Comparison of ENCODE assay signal across 12 cellular contexts in genomic region chr1:37480581-37481288, GRCh38. TPM values are rescaled to one million over a fixed set of nuclear protein-coding genes. Genes with fewer than 3 reads are reported as not detected.
A peak's percentile ranks its signal among the peaks of the same experiment; 100 is the strongest.
DNase-seq lines count a peak whose midpoint lies in the region; ATAC-seq, FAIRE-seq and TF ChIP-seq lines count a peak whose summit lies in the region.
"Had no signal": no experiment of that assay in that cellular context is flagged by ENCODE, and none has a peak within 500 bp of the region (broad histone marks: within the 10 kb centered on the region; RNA-seq: fewer than 3 reads in every experiment).

No MANE protein-coding gene starts in this region.

- peaks cover 30% of the 10 kb centered on the region for H3K79me2 ChIP-seq in HepG2 (ENCODE audit: insufficient read depth, low read length)
- H3K79me2 ChIP-seq in K562 (ENCODE audit: control insufficient read depth, insufficient read depth, low read length) = peaks cover 46% of the 10 kb centered on the region

- H3K9ac ChIP-seq in liver (ENCODE audit: low read depth in 1 of 2, low read length in 2 of 2) (peak overlapping the region in 1 of 2 donors; percentile 37), HepG2 (ENCODE audit: insufficient read depth, low read depth, low read length) (no peak overlapping the region), K562 (ENCODE audit: insufficient read depth in 1 of 2, low read depth in 2 of 2, low read length in 2 of 2) (peak overlapping the region in 1 of 2 experiments; percentile 86; a peak in 1 of 4 replicates)

- H2AFZ ChIP-seq in HepG2 (ENCODE audit: low read length) (no peak overlapping the region), K562 (ENCODE audit: low read depth, low read length) (no peak overlapping the region)
- H2AFZ ChIP-seq: GM23338 had no signal

- no peak overlapping the region for H3K4me3 ChIP-seq in liver (ENCODE audit: low read depth in 1 of 3, low read length in 3 of 3)
- H3K4me3 ChIP-seq in HepG2 (replicated peaks in 1 of 3; ENCODE audit: insufficient read depth in 1 of 3, low read depth in 2 of 3, low read length in 3 of 3) = no peak overlapping the region
- H3K4me3 ChIP-seq in K562 = no peak overlapping the region
- H3K4me3 ChIP-seq in naive thymus-derived CD4-positive, alpha-beta T cell (ENCODE audit: low read length) = peak overlapping the region; percentile 87
- no peak overlapping the region for H3K4me3 ChIP-seq in upper lobe of right lung
- H3K4me3 ChIP-seq: GM23338 had no signal

- CTCF ChIA-PET in HepG2 (lab: Yijun Ruan, JAX; ENCODE audit: low intra/inter-chr PET ratio, low total read pairs) (no interaction called here), K562 (lab: Yijun Ruan, JAX; ENCODE audit: low intra/inter-chr PET ratio) (interaction anchor here (0.5 kb wide), 1 partner anchor 89 kb away, joined by 3 read pairs; no protein-coding TSS in a partner anchor)
- CTCF ChIA-PET in naive thymus-derived CD4-positive, alpha-beta T cell (lab: Charles Lee) = interaction anchor here (0.6 kb wide), 1 partner anchor 9 kb away, joined by 4 read pairs; no protein-coding TSS in a partner anchor

- peaks cover 20 to 41% (median 32%) of the 10 kb centered on the region in 4 donors for H3K4me1 ChIP-seq in liver (ENCODE audit: control insufficient read depth in 4 of 4, insufficient read depth in 4 of 4, low read length in 3 of 4)
- peaks cover 50% of the 10 kb centered on the region for H3K4me1 ChIP-seq in HepG2 (ENCODE audit: insufficient read depth, low read length)
- peaks cover 44 to 64% of the 10 kb centered on the region in 2 experiments for H3K4me1 ChIP-seq in K562 (replicated peaks in 1 of 2; ENCODE audit: control insufficient read depth in 2 of 2, insufficient read depth in 2 of 2, low read length in 2 of 2)
- peaks cover 26% of the 10 kb centered on the region in 2 donors for H3K4me1 ChIP-seq in naive thymus-derived CD4-positive, alpha-beta T cell (ENCODE audit: control insufficient read depth in 2 of 2, insufficient read depth in 2 of 2, low read length in 2 of 2)
- H3K4me1 ChIP-seq in upper lobe of right lung = peaks cover 81% of the 10 kb centered on the region

- DNase-seq in HepG2 (ENCODE audit: low spot score) (no peak), K562 (ENCODE audit: extremely low read depth in 1 of 4, low spot score in 3 of 4) (no peak), upper lobe of right lung (no peak), HPDE6-E6E7 (ENCODE audit: extremely low spot score) (no peak)
- no peak for DNase-seq in naive thymus-derived CD4-positive, alpha-beta T cell
- DNase-seq: endodermal cell, NCI-H1694 treated with DMSO at 0.1 percent for 48 hours, RPMI8226 had no signal

- H3K9me1 ChIP-seq in K562 (ENCODE audit: control insufficient read depth, insufficient read depth, low read length) = peaks cover 7% of the 10 kb centered on the region

- in situ Hi-C loops in HepG2 (cut with HindIII; ENCODE audit: extremely low pct_ligation_motif_present, low pct_unique_long_range_greater_than_20kb) = no loop called here
- in situ Hi-C loops in K562 (cut with MboI) = no loop called here

- POLR2A ChIA-PET in HepG2 (lab: Yijun Ruan, JAX) = interaction anchor here (0.8 kb wide), 1 partner anchor 10 kb away, joined by 3 read pairs; no protein-coding TSS in a partner anchor
- POLR2A ChIA-PET in K562 (lab: Yijun Ruan, JAX) = interaction anchor here (0.7 kb wide), 1 partner anchor 210 kb away, joined by 3 read pairs; a partner anchor contains a TSS
- POLR2A ChIA-PET in naive thymus-derived CD4-positive, alpha-beta T cell (lab: Charles Lee) = interaction anchor here (4.5 kb wide), 1 partner anchor 33 kb away, joined by 52 read pairs; the partner anchor contains the start of gene MEAF6

- peak overlapping the region; percentile 27 to 96 (median 48) for H3K4me3 Mint-ChIP-seq in naive thymus-derived CD4-positive, alpha-beta T cell
- H3K4me3 Mint-ChIP-seq: endodermal cell, GM23338 had no signal

- TF ChIP-seq RAD21 in liver (IDR thresholded peaks at IDR 0.05) (no peak), HepG2 (CRISPR knock-in tag; IDR thresholded peaks at IDR 0.05) (no peak), K562 (CRISPR knock-in tag; conservative IDR thresholded peaks at IDR 0.05 in 1 of 2, IDR thresholded peaks at IDR 0.05 in 1 of 2) (no peak)

- peaks cover 21 to 50% (median 34%) of the 10 kb centered on the region in 7 donors for H3K4me1 Mint-ChIP-seq in naive thymus-derived CD4-positive, alpha-beta T cell

- H3K9me3 ChIP-seq in liver (ENCODE audit: control insufficient read depth in 4 of 4, low read length in 3 of 4) (no peaks in the 10 kb centered on the region), HepG2 (ENCODE audit: low read length) (no peaks in the 10 kb centered on the region), K562 (replicated peaks; ENCODE audit: control insufficient read depth, insufficient read depth, low read depth, low read length) (no peaks in the 10 kb centered on the region), upper lobe of right lung (no peaks in the 10 kb centered on the region)
- no peaks in the 10 kb centered on the region for H3K9me3 ChIP-seq in naive thymus-derived CD4-positive, alpha-beta T cell (ENCODE audit: control insufficient read depth in 2 of 3, low read length in 3 of 3)

- intact Hi-C loops in HepG2 (cut with micrococcal nuclease; ENCODE audit: unreplicated experiment) = no loop called here
- intact Hi-C loops in K562 (cut with micrococcal nuclease) = no loop called here
- intact Hi-C loops in naive thymus-derived CD4-positive, alpha-beta T cell (cut with micrococcal nuclease) = no loop called here
- intact Hi-C loops in upper lobe of right lung (cut with DNase I) = no loop called here

- no peak overlapping the region for H3K4me2 ChIP-seq in HepG2 (ENCODE audit: low read depth, low read length)
- no peak overlapping the region for H3K4me2 ChIP-seq in K562 (ENCODE audit: insufficient read depth, low read length)
- H3K4me2 ChIP-seq: GM23338 had no signal

- TF ChIP-seq CTCF in liver (IDR thresholded peaks at IDR 0.05; ENCODE audit: low read depth, low read length, missing input control) = no peak
- no peak for TF ChIP-seq CTCF in HepG2 (CRISPR knock-in tag; IDR thresholded peaks at IDR 0.05)
- no peak for TF ChIP-seq CTCF in K562 (IDR thresholded peaks at IDR 0.05 in 2 of 3, conservative IDR thresholded peaks at IDR 0.05 in 1 of 3; ENCODE audit: insufficient read depth in 2 of 3, low read depth in 1 of 3, low read length in 3 of 3)
- no peak for TF ChIP-seq CTCF in upper lobe of right lung (IDR thresholded peaks at IDR 0.05)

- TF ChIP-seq POLR2A in HepG2 (IDR thresholded peaks at IDR 0.05; ENCODE audit: insufficient read depth in 1 of 2, low read depth in 2 of 2, low read length in 2 of 2) (no peak), K562 (conservative IDR thresholded peaks at IDR 0.05) (no peak)

- WGBS in liver = 87% methylated on average over 10 of the region's 10 CpGs
- WGBS in HepG2 (ENCODE audit: low lambda C conversion rate) = 92% methylated on average over 7 of the region's 10 CpGs
- 83% methylated on average over 9 of the region's 10 CpGs for WGBS in K562 (ENCODE audit: insufficient coverage, low coverage, missing lambda C conversion rate)

- no peak for ATAC-seq in HepG2
- ATAC-seq in K562 = no peak
- no peak for ATAC-seq in naive thymus-derived CD4-positive, alpha-beta T cell
- no peak for ATAC-seq in upper lobe of right lung
- ATAC-seq in HG03280 (IDR thresholded peaks at IDR 0.05; ENCODE audit: unreplicated experiment) = no peak
- no peak for ATAC-seq in HG03354 (IDR thresholded peaks at IDR 0.05; ENCODE audit: poor library complexity, severe bottlenecking, unreplicated experiment)
- ATAC-seq: GM23338 had no signal

- H3K36me3 Mint-ChIP-seq in naive thymus-derived CD4-positive, alpha-beta T cell = peaks cover 6 to 61% (median 13%) of the 10 kb centered on the region in 5 donors

- no peak for TF ChIP-seq EP300 in HepG2 (IDR thresholded peaks at IDR 0.05; ENCODE audit: low read depth in 2 of 2, low read length in 2 of 2)
- TF ChIP-seq EP300 in HepG2 (CRISPR knock-in tag; IDR thresholded peaks at IDR 0.05; ENCODE audit: borderline replicate concordance) = no peak
- no peak for TF ChIP-seq EP300 in K562 (IDR thresholded peaks at IDR 0.05; ENCODE audit: low read length)

- H4K20me1 ChIP-seq in HepG2 (ENCODE audit: insufficient read depth, low read length) (peaks cover 15% of the 10 kb centered on the region; the same call in 1 of the 2 replicates), K562 (replicated peaks; ENCODE audit: control insufficient read depth, insufficient read depth, low read length) (peaks cover 39% of the 10 kb centered on the region)

- no peaks in the 10 kb centered on the region for H3K27me3 Mint-ChIP-seq in naive thymus-derived CD4-positive, alpha-beta T cell

- H3K27ac ChIP-seq in liver (ENCODE audit: low read depth in 1 of 2, low read length in 2 of 2) (peak overlapping the region; percentile 8 to 51), HepG2 (ENCODE audit: extremely low read length, insufficient read depth, low read length) (no peak overlapping the region), K562 (ENCODE audit: extremely low read depth, low read depth, low read length) (0 out of 3 replicates have a peak overlapping the region, but pooled peaks have one; percentile 17), upper lobe of right lung (peak overlapping the region; percentile 91)
- peak overlapping the region; percentile 95 for H3K27ac ChIP-seq in naive thymus-derived CD4-positive, alpha-beta T cell (ENCODE audit: low read depth, low read length)

- FAIRE-seq in HepG2 (lab: Jason Lieb, UNC) = no peak
- FAIRE-seq in K562 (lab: Jason Lieb, UNC) = no peak

- H3K27me3 ChIP-seq in liver (ENCODE audit: control insufficient read depth in 4 of 4, insufficient read depth in 4 of 4, low read length in 3 of 4) = no peaks in the 10 kb centered on the region
- H3K27me3 ChIP-seq in HepG2 (ENCODE audit: control insufficient read depth in 1 of 2, insufficient read depth in 2 of 2, low read length in 2 of 2) = no peaks in the 10 kb centered on the region
- no peaks in the 10 kb centered on the region for H3K27me3 ChIP-seq in K562 (ENCODE audit: control insufficient read depth in 2 of 2, insufficient read depth in 2 of 2, low read length in 2 of 2)
- no peaks in the 10 kb centered on the region for H3K27me3 ChIP-seq in naive thymus-derived CD4-positive, alpha-beta T cell (ENCODE audit: control insufficient read depth in 2 of 2, insufficient read depth in 2 of 2, low read length in 2 of 2)
- H3K27me3 ChIP-seq in upper lobe of right lung = no peaks in the 10 kb centered on the region

- H3K36me3 ChIP-seq in liver (ENCODE audit: control insufficient read depth in 4 of 4, insufficient read depth in 3 of 4, low read depth in 1 of 4, low read length in 3 of 4) = peaks cover 17 to 32% (median 28%) of the 10 kb centered on the region in 4 donors
- H3K36me3 ChIP-seq in HepG2 (replicated peaks in 1 of 2; ENCODE audit: control insufficient read depth in 1 of 2, insufficient read depth in 2 of 2, low read length in 2 of 2) = peaks cover 16 to 40% of the 10 kb centered on the region in 2 experiments
- peaks cover 87% of the 10 kb centered on the region for H3K36me3 ChIP-seq in K562 (ENCODE audit: control insufficient read depth, insufficient read depth, low read length)
- H3K36me3 ChIP-seq in naive thymus-derived CD4-positive, alpha-beta T cell (ENCODE audit: control insufficient read depth in 2 of 3, insufficient read depth in 3 of 3, low read length in 3 of 3) = peaks cover 16 to 62% (median 39%) of the 10 kb centered on the region in 3 experiments
- H3K36me3 ChIP-seq in upper lobe of right lung = peaks cover 56% of the 10 kb centered on the region

- H3K27ac Mint-ChIP-seq in naive thymus-derived CD4-positive, alpha-beta T cell = peak overlapping the region; percentile 36 to 99 (median 98)
- H3K27ac Mint-ChIP-seq: endodermal cell, GM23338 had no signal

- H3K9me3 Mint-ChIP-seq in naive thymus-derived CD4-positive, alpha-beta T cell = no peaks in the 10 kb centered on the region
- H3K9me3 Mint-ChIP-seq: endodermal cell, GM23338 had no signal

- no TSS peak for BruUV-seq in HepG2 (replicated peaks; lab: Mats Ljungman, UMichigan)
- no TSS peak for BruUV-seq in K562 (replicated peaks; lab: Mats Ljungman, UMichigan)

RNA-seq across cellular contexts. Expression of gene ZC3H12A, which starts 6.4 kb away (rescaled TPM):
- total RNA-seq in liver (10 to 100 TPM in 1 of 2 donors, 1 to 10 TPM in 1; 2.9 to 10.9 TPM), HepG2 (2016; rRNA removed; fragmentation: Illumina TruSeq; extraction: Trizol) (4.2 and 6.8 TPM in 2 replicates), K562 (2014; rRNA removed) (9.3 and 9.4 TPM in 2 replicates), K562 (2014; rRNA removed; fragmentation: Illumina TruSeq; extraction: Trizol) (1.2 and 1.7 TPM in 2 replicates), K562 (2015; rRNA removed; fragmentation: Illumina TruSeq; extraction: Trizol) (6.7 and 7.1 TPM in 2 replicates), K562 (2021) (9.4 and 11.4 TPM in 2 replicates), upper lobe of right lung (22.9 TPM)
- polyA plus RNA-seq in liver (1 to 10 TPM; 2.1 to 3.0 TPM), HepG2 (2011; rRNA removed) (13.3 and 21.1 TPM in 2 replicates), K562 (2011; rRNA removed) (7.0 and 8.6 TPM in 2 replicates), K562 (2014; fragmentation: Illumina TruSeq; extraction: Trizol) (4.9 and 6.5 TPM in 2 replicates), K562 (2014; fragmentation: Nextera tagmentation; extraction: Ambion mirVana) (under 1 TPM; 0.14 to 0.22 TPM), K562 (2014; rRNA removed) (9.1 and 11.1 TPM in 2 replicates)
- 1.2 and 1.8 TPM in 2 replicates for total RNA-seq in HepG2 (2016; cell fraction: cytosol; rRNA removed; fragmentation: Illumina TruSeq; extraction: Trizol; ENCODE audit: low read depth)
- total RNA-seq in HepG2 (2016; cell fraction: insoluble cytoplasmic fraction; rRNA removed; fragmentation: Illumina TruSeq; extraction: Trizol) = 3.9 and 5.9 TPM in 2 replicates
- total RNA-seq in HepG2 (2016; cell fraction: membrane; rRNA removed; fragmentation: Illumina TruSeq; extraction: Trizol) = 2.6 and 3.2 TPM in 2 replicates
- total RNA-seq in HepG2 (2016; cell fraction: nucleus; rRNA removed; fragmentation: Illumina TruSeq; extraction: Trizol) = 8.0 and 8.9 TPM in 2 replicates
- 11.9 and 13.7 TPM in 2 replicates for polyA plus RNA-seq in HepG2 (2011; cell fraction: cytosol; rRNA removed)
- 45.8 and 63.2 TPM in 2 replicates for polyA plus RNA-seq in HepG2 (2011; cell fraction: nucleus; rRNA removed)
- polyA plus RNA-seq in HepG2 (2012) = 3.7 and 6.2 TPM in 2 replicates
- 0.97 and 1.0 TPM in 2 replicates for polyA plus RNA-seq in HepG2 (2016; cell fraction: cytosol; fragmentation: Illumina TruSeq; extraction: Trizol; ENCODE audit: low read depth)
- polyA plus RNA-seq in HepG2 (2016; cell fraction: insoluble cytoplasmic fraction; fragmentation: Illumina TruSeq; extraction: Trizol; ENCODE audit: low read depth) = 5.6 and 5.9 TPM in 2 replicates
- polyA plus RNA-seq in HepG2 (2016; cell fraction: membrane; fragmentation: Illumina TruSeq; extraction: Trizol; ENCODE audit: low read depth) = 2.2 and 2.6 TPM in 2 replicates
- 17.0 and 18.8 TPM in 2 replicates for polyA plus RNA-seq in HepG2 (2016; cell fraction: nucleus; fragmentation: Illumina TruSeq; extraction: Trizol; ENCODE audit: insufficient read depth, low read depth)
- 12.1 and 39.9 TPM in 2 replicates for polyA minus RNA-seq in HepG2 (2011; rRNA and poly(A)+ RNA removed; ENCODE audit: low replicate concordance)
- polyA minus RNA-seq in HepG2 (2011; cell fraction: cytosol; rRNA and poly(A)+ RNA removed) = 5.1 and 5.8 TPM in 2 replicates
- 8.0 and 14.0 TPM in 2 replicates for polyA minus RNA-seq in HepG2 (2011; cell fraction: nucleus; rRNA and poly(A)+ RNA removed)
- 19.0 and 54.2 TPM in 2 replicates for total RNA-seq in K562 (2011; cell fraction: chromatin; rRNA removed; ENCODE audit: low replicate concordance)
- total RNA-seq in K562 (2011; cell fraction: nucleolus; rRNA removed) = 40.7 and 45.7 TPM in 2 replicates
- 23.7 and 24.1 TPM in 2 replicates for total RNA-seq in K562 (2011; cell fraction: nucleoplasm; rRNA removed)
- 8.3 and 15.3 TPM in 2 replicates for polyA plus RNA-seq in K562 (2011; cell fraction: cytosol; rRNA removed)
- polyA plus RNA-seq in K562 (2011; cell fraction: nucleus; rRNA removed) = 27.9 and 51.1 TPM in 2 replicates
- polyA plus RNA-seq in K562 (2012) = 6.1 and 10.9 TPM in 2 replicates
- polyA minus RNA-seq in K562 (2011; rRNA and poly(A)+ RNA removed) = 4.5 and 9.7 TPM in 2 replicates
- 9.2 and 11.9 TPM in 2 replicates for polyA minus RNA-seq in K562 (2011; cell fraction: cytosol; rRNA and poly(A)+ RNA removed)
- polyA minus RNA-seq in K562 (2011; cell fraction: nucleus; rRNA and poly(A)+ RNA removed) = 23.2 and 24.4 TPM in 2 replicates
- total RNA-seq in naive thymus-derived CD4-positive, alpha-beta T cell = 100 to 1,000 TPM in 2 of 5 experiments, 10 to 100 TPM in 3; 35.0 to 122 (median 46.7) TPM
- 1 to 10 TPM; 4.4 to 4.7 TPM for polyA plus RNA-seq in naive thymus-derived CD4-positive, alpha-beta T cell

RNA-seq across cellular contexts. Expression of gene MEAF6, which starts 33.8 kb away (rescaled TPM):
- total RNA-seq in liver (10 to 100 TPM; 23.5 to 25.3 TPM), HepG2 (2016; rRNA removed; fragmentation: Illumina TruSeq; extraction: Trizol) (45.6 and 67.6 TPM in 2 replicates), K562 (2014; rRNA removed) (111 and 137 TPM in 2 replicates), K562 (2014; rRNA removed; fragmentation: Illumina TruSeq; extraction: Trizol) (95.0 and 113 TPM in 2 replicates), K562 (2015; rRNA removed; fragmentation: Illumina TruSeq; extraction: Trizol) (89.2 and 92.3 TPM in 2 replicates), K562 (2021) (86.4 and 93.8 TPM in 2 replicates), upper lobe of right lung (64.5 TPM)
- polyA plus RNA-seq in liver (10 to 100 TPM; 18.7 to 18.8 TPM), HepG2 (2011; rRNA removed) (24.6 and 29.5 TPM in 2 replicates), K562 (2011; rRNA removed) (70.0 and 77.3 TPM in 2 replicates), K562 (2014; fragmentation: Illumina TruSeq; extraction: Trizol) (118 and 151 TPM in 2 replicates), K562 (2014; fragmentation: Nextera tagmentation; extraction: Ambion mirVana) (10 to 100 TPM; 55.0 to 66.3 TPM), K562 (2014; rRNA removed) (109 and 110 TPM in 2 replicates)
- total RNA-seq in HepG2 (2016; cell fraction: cytosol; rRNA removed; fragmentation: Illumina TruSeq; extraction: Trizol; ENCODE audit: low read depth) = 19.8 and 20.4 TPM in 2 replicates
- 47.7 and 62.7 TPM in 2 replicates for total RNA-seq in HepG2 (2016; cell fraction: insoluble cytoplasmic fraction; rRNA removed; fragmentation: Illumina TruSeq; extraction: Trizol)
- 37.7 and 38.7 TPM in 2 replicates for total RNA-seq in HepG2 (2016; cell fraction: membrane; rRNA removed; fragmentation: Illumina TruSeq; extraction: Trizol)
- 28.0 and 36.7 TPM in 2 replicates for total RNA-seq in HepG2 (2016; cell fraction: nucleus; rRNA removed; fragmentation: Illumina TruSeq; extraction: Trizol)
- 16.3 and 30.1 TPM in 2 replicates for polyA plus RNA-seq in HepG2 (2011; cell fraction: cytosol; rRNA removed)
- polyA plus RNA-seq in HepG2 (2011; cell fraction: nucleus; rRNA removed) = 17.5 and 23.0 TPM in 2 replicates
- 26.8 and 30.1 TPM in 2 replicates for polyA plus RNA-seq in HepG2 (2012)
- 19.7 and 22.4 TPM in 2 replicates for polyA plus RNA-seq in HepG2 (2016; cell fraction: cytosol; fragmentation: Illumina TruSeq; extraction: Trizol; ENCODE audit: low read depth)
- 79.9 and 89.9 TPM in 2 replicates for polyA plus RNA-seq in HepG2 (2016; cell fraction: insoluble cytoplasmic fraction; fragmentation: Illumina TruSeq; extraction: Trizol; ENCODE audit: low read depth)
- polyA plus RNA-seq in HepG2 (2016; cell fraction: membrane; fragmentation: Illumina TruSeq; extraction: Trizol; ENCODE audit: low read depth) = 34.2 and 35.5 TPM in 2 replicates
- 43.7 and 52.2 TPM in 2 replicates for polyA plus RNA-seq in HepG2 (2016; cell fraction: nucleus; fragmentation: Illumina TruSeq; extraction: Trizol; ENCODE audit: insufficient read depth, low read depth)
- polyA minus RNA-seq in HepG2 (2011; rRNA and poly(A)+ RNA removed; ENCODE audit: low replicate concordance) = 5.8 and 11.9 TPM in 2 replicates
- polyA minus RNA-seq in HepG2 (2011; cell fraction: cytosol; rRNA and poly(A)+ RNA removed) = 13.2 and 14.9 TPM in 2 replicates
- 37.2 and 43.1 TPM in 2 replicates for polyA minus RNA-seq in HepG2 (2011; cell fraction: nucleus; rRNA and poly(A)+ RNA removed)
- total RNA-seq in K562 (2011; cell fraction: chromatin; rRNA removed; ENCODE audit: low replicate concordance) = 74.7 and 79.0 TPM in 2 replicates
- total RNA-seq in K562 (2011; cell fraction: nucleolus; rRNA removed) = 41.5 and 45.5 TPM in 2 replicates
- 60.9 and 81.0 TPM in 2 replicates for total RNA-seq in K562 (2011; cell fraction: nucleoplasm; rRNA removed)
- 37.7 and 68.5 TPM in 2 replicates for polyA plus RNA-seq in K562 (2011; cell fraction: cytosol; rRNA removed)
- 50.0 and 63.0 TPM in 2 replicates for polyA plus RNA-seq in K562 (2011; cell fraction: nucleus; rRNA removed)
- polyA plus RNA-seq in K562 (2012) = 67.6 and 77.9 TPM in 2 replicates
- 36.0 and 44.0 TPM in 2 replicates for polyA minus RNA-seq in K562 (2011; rRNA and poly(A)+ RNA removed)
- 20.2 and 28.3 TPM in 2 replicates for polyA minus RNA-seq in K562 (2011; cell fraction: cytosol; rRNA and poly(A)+ RNA removed)
- polyA minus RNA-seq in K562 (2011; cell fraction: nucleus; rRNA and poly(A)+ RNA removed) = 30.8 and 52.4 TPM in 2 replicates
- 10 to 100 TPM; 45.0 to 89.5 (median 57.7) TPM for total RNA-seq in naive thymus-derived CD4-positive, alpha-beta T cell
- 100 to 1,000 TPM; 117 to 138 TPM for polyA plus RNA-seq in naive thymus-derived CD4-positive, alpha-beta T cell
